ENCODE assay signal across 8 cellular contexts in the genomic region with DNA sequence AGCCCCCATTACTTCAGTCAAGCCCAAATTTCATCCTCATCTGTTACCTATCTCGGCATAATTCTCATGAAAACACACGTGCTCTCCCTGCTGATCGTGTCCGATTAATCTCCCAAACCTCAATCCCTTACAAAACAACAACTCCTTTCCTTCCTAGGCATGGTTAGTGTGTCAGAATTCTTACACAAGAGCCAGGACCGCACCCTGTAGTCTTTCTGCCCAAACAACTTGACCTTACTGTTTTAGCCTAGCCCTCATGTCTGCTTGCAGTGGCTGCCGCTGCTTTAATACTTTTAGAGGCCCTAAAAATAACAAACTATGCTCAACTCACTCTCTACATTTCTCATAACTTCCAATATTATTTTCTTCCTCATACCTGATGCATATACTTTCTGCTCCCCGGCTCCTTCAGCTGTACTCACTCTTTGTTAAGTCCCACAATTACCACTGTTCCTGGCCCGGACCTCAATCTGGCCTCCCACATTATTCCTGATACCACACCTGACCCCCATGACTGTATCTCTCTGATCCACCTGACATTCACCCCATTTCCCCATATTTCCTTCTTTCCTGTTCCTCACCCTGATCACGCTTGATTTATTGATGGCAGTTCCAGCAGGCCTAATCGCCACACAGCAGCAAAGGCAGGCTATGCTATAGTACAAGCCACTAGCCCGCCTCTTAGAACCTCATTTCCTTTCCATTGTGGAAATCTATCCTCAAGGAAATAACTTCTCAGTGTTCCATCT. TPM values are rescaled to one million over a fixed set of nuclear protein-coding genes. Genes with fewer than 3 reads are reported as not detected.
A peak's percentile ranks its signal among the peaks of the same experiment; 100 is the strongest.
DNase-seq lines count a peak whose midpoint lies in the region; ATAC-seq and TF ChIP-seq lines count a peak whose summit lies in the region.
"Not testable (repeated sequence)": the region's sequence is repeated elsewhere in the genome, so short reads cannot be mapped to it uniquely, and the experiment has no call there.

No MANE protein-coding gene starts in this region.

- H3K27me3 Mint-ChIP-seq in T-helper 17 cell; activated T-cell treated with anti-CD3 and anti-CD28 coated beads, Interleukin-2, amount 50 U/mL, for 72 hours (ENCODE audit: low read depth): not testable (repeated sequence)

- H3K4me3 Mint-ChIP-seq in T-helper 17 cell; activated T-cell treated with anti-CD3 and anti-CD28 coated beads, Interleukin-2, amount 50 U/mL, for 72 hours: not testable (repeated sequence)

- H3K9me3 ChIP-seq in T-helper 17 cell (ENCODE audit: control insufficient read depth, low read length, poor library complexity, severe bottlenecking); lower lobe of right lung; gastrocnemius medialis; upper lobe of right lung: not testable (repeated sequence)

- H3K27ac ChIP-seq in lower lobe of right lung (peak overlapping the region; percentile 21), gastrocnemius medialis (peak overlapping the region in 3 of 4 donors; percentile 43 to 48 (median 47)), upper lobe of right lung (peak overlapping the region; percentile 25)

- TF ChIP-seq POLR2A in gastrocnemius medialis (IDR thresholded peaks at IDR 0.05) = not testable (repeated sequence)

- peaks cover 73% of the 10 kb centered on the region for H3K4me1 Mint-ChIP-seq in T-helper 17 cell
- peaks cover 81% of the 10 kb centered on the region for H3K4me1 Mint-ChIP-seq in activated T-cell treated with anti-CD3 and anti-CD28 coated beads, Interleukin-2, amount 50 U/mL, for 72 hours (ENCODE audit: low read depth)

- H3K9me3 Mint-ChIP-seq in activated T-cell treated with anti-CD3 and anti-CD28 coated beads, Interleukin-2, amount 50 U/mL, for 72 hours = not testable (repeated sequence)

- intact Hi-C loops in lower lobe of right lung (cut with DNase I); gastrocnemius medialis (cut with DNase I; ENCODE audit: low total_unique reads); upper lobe of right lung (cut with DNase I): not testable (repeated sequence)

- in situ Hi-C loops in gastrocnemius medialis (cut with MboI; ENCODE audit: low sequenced_read_pairs in 4 of 4) = not testable (repeated sequence)

- not testable (repeated sequence) for H3K36me3 ChIP-seq in lower lobe of right lung, gastrocnemius medialis, upper lobe of right lung

- H3K27ac Mint-ChIP-seq in T-helper 17 cell = peak overlapping the region; percentile 99
- H3K27ac Mint-ChIP-seq in activated T-cell treated with anti-CD3 and anti-CD28 coated beads, Interleukin-2, amount 50 U/mL, for 72 hours = peak overlapping the region; percentile 19

- not testable (repeated sequence) for H3K27me3 ChIP-seq in lower lobe of right lung (ENCODE audit: low read depth); gastrocnemius medialis; upper lobe of right lung

- not testable (repeated sequence) for TF ChIP-seq CTCF in AG10803 (conservative IDR thresholded peaks at IDR 0.05; ENCODE audit: low read length); epithelial cell of esophagus (IDR thresholded peaks at IDR 0.05; ENCODE audit: insufficient read depth, low read depth, low read length, missing control alignments); lower lobe of right lung (IDR thresholded peaks at IDR 0.05); gastrocnemius medialis (IDR thresholded peaks at IDR 0.05 in 4 of 5, conservative IDR thresholded peaks at IDR 0.05 in 1 of 5); upper lobe of right lung (IDR thresholded peaks at IDR 0.05)

- peaks cover 45% of the 10 kb centered on the region for H3K4me1 ChIP-seq in lower lobe of right lung
- H3K4me1 ChIP-seq in gastrocnemius medialis = peaks cover 11 to 27% of the 10 kb centered on the region in 2 donors
- peaks cover 23% of the 10 kb centered on the region for H3K4me1 ChIP-seq in upper lobe of right lung

- not testable (repeated sequence) for H3K36me3 Mint-ChIP-seq in T-helper 17 cell (ENCODE audit: low read depth); activated T-cell treated with anti-CD3 and anti-CD28 coated beads, Interleukin-2, amount 50 U/mL, for 72 hours (ENCODE audit: insufficient read depth in 2 of 2)

- not testable (repeated sequence) for ATAC-seq in T-helper 17 cell; activated T-cell treated with anti-CD3 and anti-CD28 coated beads, Interleukin-2, amount 50 U/mL, for 72 hours (replicated peaks in 1 of 2); lower lobe of right lung; gastrocnemius medialis; upper lobe of right lung

- H3K4me3 ChIP-seq in AG10803 (ENCODE audit: low read length); epithelial cell of esophagus (ENCODE audit: low read length); lower lobe of right lung; gastrocnemius medialis; upper lobe of right lung: not testable (repeated sequence)

- peak; percentile 36 for DNase-seq in AG10803 (ENCODE audit: low read depth)
- DNase-seq in T-helper 17 cell; activated T-cell treated with anti-CD3 and anti-CD28 coated beads, Interleukin-2, amount 50 U/mL, for 72 hours; lower lobe of right lung; gastrocnemius medialis; upper lobe of right lung: not testable (repeated sequence)
- DNase-seq in amniotic epithelial cell (ENCODE audit: low read depth) = peak; percentile 55
- DNase-seq in epithelial cell of esophagus (ENCODE audit: low read depth) = peak; percentile 45

RNA-seq across cellular contexts. Expression of gene GGA3, which starts 5.3 kb away (rescaled TPM):
- total RNA-seq in T-helper 17 cell (10 to 100 TPM; 85.4 to 89.1 TPM), lower lobe of right lung (68.6 TPM), gastrocnemius medialis (10 to 100 TPM; 31.3 to 42.3 (median 35.3) TPM), upper lobe of right lung (52.7 TPM)
- total RNA-seq in activated T-cell treated with anti-CD3 and anti-CD28 coated beads, Interleukin-2, amount 50 U/mL, for 72 hours = 10 to 100 TPM; 77.1 to 80.9 TPM

RNA-seq across cellular contexts. Expression of gene MRPS7, which starts 5.6 kb away (rescaled TPM):
- total RNA-seq in T-helper 17 cell (10 to 100 TPM; 33.9 to 35.6 TPM), lower lobe of right lung (38.3 TPM), gastrocnemius medialis (100 to 1,000 TPM in 1 of 4 donors, 10 to 100 TPM in 3; 68.5 to 118 (median 82.6) TPM), upper lobe of right lung (34.7 TPM)
- 10 to 100 TPM; 42.8 to 43.0 TPM for total RNA-seq in activated T-cell treated with anti-CD3 and anti-CD28 coated beads, Interleukin-2, amount 50 U/mL, for 72 hours

RNA-seq across cellular contexts. Expression of gene MIF4GD, which starts 14.9 kb away (rescaled TPM):
- total RNA-seq in T-helper 17 cell (10 to 100 TPM; 27.0 to 35.0 TPM), lower lobe of right lung (32.1 TPM), gastrocnemius medialis (10 to 100 TPM; 50.5 to 96.1 (median 72.4) TPM), upper lobe of right lung (25.7 TPM)
- total RNA-seq in activated T-cell treated with anti-CD3 and anti-CD28 coated beads, Interleukin-2, amount 50 U/mL, for 72 hours = 10 to 100 TPM; 63.1 to 67.9 TPM

RNA-seq across cellular contexts. Expression of gene SLC25A19, which starts 33.1 kb away (rescaled TPM):
- total RNA-seq in T-helper 17 cell = 10 to 100 TPM; 13.7 to 15.1 TPM
- 10 to 100 TPM; 39.9 to 59.3 TPM for total RNA-seq in activated T-cell treated with anti-CD3 and anti-CD28 coated beads, Interleukin-2, amount 50 U/mL, for 72 hours
- 41.5 TPM for total RNA-seq in lower lobe of right lung
- total RNA-seq in gastrocnemius medialis = 10 to 100 TPM in 3 of 4 donors, 1 to 10 TPM in 1; 6.1 to 18.7 (median 14.4) TPM
- 29.4 TPM for total RNA-seq in upper lobe of right lung

RNA-seq across cellular contexts. Expression of gene NUP85, which starts 50.6 kb away (rescaled TPM):
- total RNA-seq in T-helper 17 cell = 10 to 100 TPM; 75.0 to 75.3 TPM
- 100 to 1,000 TPM in 1 of 2 donors, 10 to 100 TPM in 1; 88.3 to 114 TPM for total RNA-seq in activated T-cell treated with anti-CD3 and anti-CD28 coated beads, Interleukin-2, amount 50 U/mL, for 72 hours
- total RNA-seq in lower lobe of right lung = 66.8 TPM
- total RNA-seq in gastrocnemius medialis = 10 to 100 TPM in 3 of 4 donors, 1 to 10 TPM in 1; 9.4 to 27.7 (median 13.6) TPM
- total RNA-seq in upper lobe of right lung = 63.7 TPM
